In the genomic region with DNA sequence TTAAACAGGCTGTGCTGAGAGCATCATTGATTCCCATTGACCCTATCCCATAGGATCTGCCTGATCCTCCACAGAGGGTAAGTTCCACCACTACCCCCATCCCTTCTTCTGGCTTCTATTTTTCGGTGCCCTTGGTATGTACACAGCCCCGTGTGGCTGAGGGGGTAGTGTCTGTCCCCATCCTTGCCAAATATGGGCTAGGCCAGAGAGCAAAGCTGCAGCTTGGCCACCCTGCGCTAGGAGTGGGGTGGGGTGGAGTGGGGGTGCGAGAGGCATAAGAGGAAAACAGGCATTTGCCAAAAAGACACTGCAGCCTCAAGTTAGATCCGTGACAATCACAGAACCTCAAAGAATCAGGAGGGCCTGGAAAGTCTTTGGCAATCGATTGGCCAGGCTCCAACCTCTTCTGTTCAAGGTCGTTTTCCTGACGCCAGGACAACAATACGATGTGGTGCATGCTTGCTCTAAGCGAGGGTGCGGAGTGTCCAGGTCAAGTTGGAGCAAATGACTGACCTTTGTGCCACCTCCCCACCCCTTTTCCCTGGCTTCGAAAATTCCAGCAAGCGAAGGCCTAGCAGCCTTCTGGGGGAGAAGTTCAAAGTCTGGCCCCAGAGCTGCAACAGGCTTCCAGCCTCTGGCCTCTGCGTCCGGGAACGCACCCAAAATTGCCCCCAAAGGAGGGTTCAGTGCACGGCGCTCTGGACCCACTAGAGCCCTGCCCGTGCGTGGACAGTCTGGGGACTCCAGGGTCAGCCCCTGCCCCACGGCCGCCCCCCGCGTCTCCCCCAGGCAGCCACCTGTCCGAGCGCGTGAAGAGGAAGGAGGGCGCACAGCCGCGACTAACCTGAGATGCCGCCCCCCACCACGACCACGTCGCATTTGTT, we compare ENCODE assay signal across 12 cellular contexts. TPM values are rescaled to one million over a fixed set of nuclear protein-coding genes. Genes with fewer than 3 reads are reported as not detected.
DNase-seq lines count a peak whose midpoint lies in the region; ATAC-seq and TF ChIP-seq lines count a peak whose summit lies in the region.
"Had no signal": no experiment of that assay in that cellular context is flagged by ENCODE, and none has a peak within 500 bp of the region (broad histone marks: within the 10 kb centered on the region; RNA-seq: fewer than 3 reads in every experiment).

No MANE protein-coding gene starts in this region.

- H3K4me1 ChIP-seq in SK-N-SH (ENCODE audit: control insufficient read depth in 1 of 2, insufficient read depth in 2 of 2, low read depth in 1 of 2, low read length in 1 of 2), result no peaks in the 10 kb centered on the region; a peak in 2 of 4 replicates
- no peaks in the 10 kb centered on the region for H3K4me1 ChIP-seq in vagina
- no peaks in the 10 kb centered on the region for H3K4me1 ChIP-seq in CD8-positive, alpha-beta memory T cell (ENCODE audit: insufficient read depth, low read length)

- no peaks in the 10 kb centered on the region for H3K79me2 ChIP-seq in SK-N-SH (ENCODE audit: insufficient read depth)

- no peaks in the 10 kb centered on the region for H3K9me3 Mint-ChIP-seq in CD8-positive, alpha-beta memory T cell
- H3K9me3 Mint-ChIP-seq: activated naive CD8-positive, alpha-beta T cell treated with anti-CD3 and anti-CD28 coated beads for 36 hours; natural killer cell had no signal

- H3K9me2 ChIP-seq in SK-N-SH, result no peaks in the 10 kb centered on the region

- CTCF ChIA-PET in SK-N-SH (lab: Yijun Ruan, JAX), result no interaction called here
- CTCF ChIA-PET in CD8-positive, alpha-beta memory T cell (lab: Charles Lee), result no interaction called here

- no peaks in the 10 kb centered on the region for H3K9me3 ChIP-seq in SK-N-SH
- H3K9me3 ChIP-seq in vagina, result no peaks in the 10 kb centered on the region
- H3K9me3 ChIP-seq in CD8-positive, alpha-beta memory T cell (ENCODE audit: low read length), result no peaks in the 10 kb centered on the region

- no peaks in the 10 kb centered on the region for H3K36me3 ChIP-seq in SK-N-SH (replicated peaks in 1 of 2; ENCODE audit: control insufficient read depth in 1 of 2, insufficient read depth in 2 of 2, low read length in 1 of 2)
- no peaks in the 10 kb centered on the region for H3K36me3 ChIP-seq in vagina
- no peaks in the 10 kb centered on the region for H3K36me3 ChIP-seq in CD8-positive, alpha-beta memory T cell (ENCODE audit: insufficient read depth, low read length)

- H3K27ac ChIP-seq in SK-N-SH (ENCODE audit: low read depth in 2 of 2, low read length in 1 of 2), result no peak overlapping the region
- peak overlapping the region; percentile 17 for H3K27ac ChIP-seq in vagina
- H3K27ac ChIP-seq in CD8-positive, alpha-beta memory T cell (ENCODE audit: low read depth, low read length), result no peak overlapping the region

- 33% methylated on average over 14 of the region's 34 CpGs for whole genome bisulfite sequencing in SK-N-SH (ENCODE audit: low lambda C conversion rate)

- in situ Hi-C loops in ACHN (cut with HindIII; ENCODE audit: low pct_ligation_motif_present, low pct_unique_long_range_greater_than_20kb, low sequenced_read_pairs), result no loop called here

- H3K9ac ChIP-seq in SK-N-SH, result no peak overlapping the region

- no peak overlapping the region for H3K4me3 Mint-ChIP-seq in CD8-positive, alpha-beta memory T cell
- H3K4me3 Mint-ChIP-seq: activated CD4-positive, alpha-beta T cell treated with anti-CD3 and anti-CD28 coated beads for 36 hours; activated naive CD8-positive, alpha-beta T cell treated with anti-CD3 and anti-CD28 coated beads for 36 hours; natural killer cell had no signal

- H3K27me3 ChIP-seq in SK-N-SH (ENCODE audit: insufficient read depth) (no peaks in the 10 kb centered on the region; the same call in 1 of the 2 replicates), vagina (no peaks in the 10 kb centered on the region)
- no peaks in the 10 kb centered on the region for H3K27me3 ChIP-seq in CD8-positive, alpha-beta memory T cell (ENCODE audit: insufficient read depth, low read length, poor library complexity, severe bottlenecking)

- H3K4me1 Mint-ChIP-seq in CD8-positive, alpha-beta memory T cell, result no peaks in the 10 kb centered on the region
- H3K4me1 Mint-ChIP-seq: activated naive CD8-positive, alpha-beta T cell treated with anti-CD3 and anti-CD28 coated beads for 36 hours; natural killer cell had no signal

- TF ChIP-seq CTCF in SK-N-SH (IDR thresholded peaks at IDR 0.05) (no peak), omental fat pad (IDR thresholded peaks at IDR 0.05) (no peak), vagina (IDR thresholded peaks at IDR 0.05) (no peak)

- DNase-seq in SK-N-SH, result peak; percentile 17
- peak; percentile 31 for DNase-seq in left ventricle myocardium superior
- no peak for DNase-seq in omental fat pad (ENCODE audit: low spot score)
- DNase-seq in vagina (ENCODE audit: extremely low spot score in 2 of 2), result no peak
- no peak for DNase-seq in NOMO-1 (lab: John Stamatoyannopoulos, UW; ENCODE audit: unreplicated experiment in 2 of 2)
- DNase-seq in CD8-positive, alpha-beta memory T cell, result no peak
- no peak for DNase-seq in ACHN
- DNase-seq: natural killer cell had no signal

- H3K4me3 ChIP-seq in SK-N-SH (ENCODE audit: low read depth in 2 of 2, low read length in 1 of 2) (peak overlapping the region in 1 of 2 experiments; percentile 35; a peak in 2 of 4 replicates), vagina (peak overlapping the region; percentile 46 to 54)
- no peak overlapping the region for H3K4me3 ChIP-seq in CD8-positive, alpha-beta memory T cell (ENCODE audit: low read length)

- H3K27ac Mint-ChIP-seq in CD8-positive, alpha-beta memory T cell, result peak overlapping the region in 1 of 8 donors; percentile 16
- H3K27ac Mint-ChIP-seq: activated naive CD8-positive, alpha-beta T cell treated with anti-CD3 and anti-CD28 coated beads for 36 hours; natural killer cell had no signal

- TF ChIP-seq EP300 in SK-N-SH (IDR thresholded peaks at IDR 0.05; ENCODE audit: borderline replicate concordance in 1 of 2, low read depth in 1 of 2, low read length in 1 of 2), result no peak

- ATAC-seq in SK-N-SH treated with all-trans-retinoic acid at 6 μM for 48 hours, result no peak
- ATAC-seq in left ventricle myocardium superior, result peak; percentile 64
- ATAC-seq in omental fat pad (ENCODE audit: low FRiP score), result peak; percentile 12

- H3F3A ChIP-seq in SK-N-SH (replicated peaks; ENCODE audit: insufficient read depth), result no peaks in the 10 kb centered on the region

- H3K4me2 ChIP-seq in SK-N-SH, result 0 out of 2 replicates have a peak overlapping the region, but pooled peaks have one; percentile 44

- H3K27me3 Mint-ChIP-seq in CD8-positive, alpha-beta memory T cell, result peaks cover 25 to 34% of the 10 kb centered on the region in 2 donors

- intact Hi-C loops in left ventricle myocardium superior (cut with micrococcal nuclease), result no loop called here
- intact Hi-C loops in vagina (cut with DNase I), result no loop called here

- POLR2A ChIA-PET in SK-N-SH (lab: Yijun Ruan, JAX), result no interaction called here
- POLR2A ChIA-PET in CD8-positive, alpha-beta memory T cell (lab: Charles Lee), result no interaction called here

- no peaks in the 10 kb centered on the region for H3K36me3 Mint-ChIP-seq in CD8-positive, alpha-beta memory T cell
- H3K36me3 Mint-ChIP-seq: activated naive CD8-positive, alpha-beta T cell treated with anti-CD3 and anti-CD28 coated beads for 36 hours; natural killer cell had no signal

- H2AFZ ChIP-seq in SK-N-SH (ENCODE audit: low read depth), result no peak overlapping the region

- no peak for TF ChIP-seq POLR2A in vagina (IDR thresholded peaks at IDR 0.05)

- no peak for TF ChIP-seq RAD21 in SK-N-SH (IDR thresholded peaks at IDR 0.05; ENCODE audit: low read length)

- H4K20me1 ChIP-seq in SK-N-SH (ENCODE audit: insufficient read depth), result no peaks in the 10 kb centered on the region

TF ChIP-seq in SK-N-SH, 30 proteins besides CTCF, POLR2A, EP300 and RAD21 (continues in another document):
- no peak for TF ChIP-seq USF2 (IDR thresholded peaks at IDR 0.05; ENCODE audit: borderline replicate concordance, low read depth, low read length)
- TF ChIP-seq GATA2 (CRISPR knock-in tag; IDR thresholded peaks at IDR 0.05), result no peak
- no peak for TF ChIP-seq FOXM1 (IDR thresholded peaks at IDR 0.05; ENCODE audit: low read depth)
- no peak for TF ChIP-seq SMC3 (IDR thresholded peaks at IDR 0.05; ENCODE audit: low read depth, low read length)
- no peak for TF ChIP-seq SIN3A (IDR thresholded peaks at IDR 0.05; ENCODE audit: borderline replicate concordance, low read depth, low read length)
- no peak for TF ChIP-seq JUND (IDR thresholded peaks at IDR 0.05)
- TF ChIP-seq RCOR1 (IDR thresholded peaks at IDR 0.05; ENCODE audit: low read length), result no peak

TF ChIP-seq in SK-N-SH treated with all-trans-retinoic acid at 6 μM for 48 hours, 23 proteins besides CTCF, POLR2A, EP300 and RAD21 (continues in another document):
- TF ChIP-seq TSHZ2 (CRISPR knock-in tag; IDR thresholded peaks at IDR 0.05), result no peak

RNA-seq across cellular contexts. Expression of gene MAOB, which starts 0.6 kb away (rescaled TPM):
- polyA plus RNA-seq in SK-N-SH (2012; rRNA removed), result 0.92 and 0.93 TPM in 2 replicates
- 1.3 and 1.8 TPM in 2 replicates for polyA plus RNA-seq in SK-N-SH (2012; cell fraction: cytosol; rRNA removed)
- polyA plus RNA-seq in SK-N-SH (2012; cell fraction: nucleus; rRNA removed), result 0.40 and 0.57 TPM in 2 replicates
- 126 TPM for total RNA-seq in left ventricle myocardium superior
- 10 to 100 TPM; 15.8 to 93.2 (median 52.3) TPM for total RNA-seq in omental fat pad
- total RNA-seq in vagina, result 13.8 TPM
- total RNA-seq in CD8-positive, alpha-beta memory T cell, result not detected
- polyA plus RNA-seq in CD8-positive, alpha-beta memory T cell, result 0.43 TPM
- total RNA-seq: activated naive CD8-positive, alpha-beta T cell treated with anti-CD3 and anti-CD28 coated beads for 36 hours; HT1080 had no signal

Comparison
In these comparisons a context has a peak if more than half of its experiments do, and no peak if none do; other contexts are left out.
1. DNase-seq: peak in SK-N-SH (single experiment) and left ventricle myocardium superior (single experiment); none in omental fat pad (single experiment), vagina (0 of 2), NOMO-1 (0 of 2), CD8-positive, alpha-beta memory T cell (0 of 5) and ACHN (single experiment).
2. RNA of gene MAOB, which starts 0.6 kb away (total RNA-seq): 126 TPM in left ventricle myocardium superior (single experiment), 15.8 to 93.2 TPM in omental fat pad and 13.8 TPM in vagina (single experiment); not detected in CD8-positive, alpha-beta memory T cell; every median in the first group is over 10 times any median in the second.